In genomic region chr7:97019710-97020109, GRCh38 we compare ENCODE assay signal across 25 cellular contexts. TPM values are rescaled to one million over a fixed set of nuclear protein-coding genes. Genes with fewer than 3 reads are reported as not detected.
"Had no signal": no experiment of that assay in that cellular context is flagged by ENCODE, and none has a peak within 500 bp of the region (broad histone marks: within the 10 kb centered on the region; RNA-seq: fewer than 3 reads in every experiment).

No MANE protein-coding gene starts in this region.

- H3K9me3 Mint-ChIP-seq: activated CD4-positive, alpha-beta memory T cell treated with anti-CD3 and anti-CD28 coated beads, Interleukin-2, amount 10 ng/mL, durations not matched to agents 7 days and 5 days; endodermal cell; natural killer cell treated with Interleukin-12 subunit alpha and Interleukin-12 subunit beta and Interleukin-15 and Interleukin-18, amount 100 ng/mL, for 72 hours had no signal

- H3K4me1 ChIP-seq: foreskin keratinocyte had no signal

- H3K27ac ChIP-seq: body of pancreas, epithelial cell of prostate, foreskin keratinocyte, right atrium auricular region, thyroid gland had no signal

- ATAC-seq: activated CD8-positive, alpha-beta memory T cell treated with anti-CD3 and anti-CD28 coated beads, Interleukin-2, amount 10 ng/mL, durations not matched to agents 7 days and 5 days; body of pancreas; foreskin keratinocyte; left lobe of liver; natural killer cell treated with Interleukin-12 subunit alpha and Interleukin-12 subunit beta and Interleukin-15 and Interleukin-18, amount 100 ng/mL, for 72 hours had no signal

- H3K9me3 ChIP-seq: body of pancreas, right atrium auricular region, thyroid gland had no signal

- DNase-seq: activated CD4-positive, alpha-beta memory T cell treated with anti-CD3 and anti-CD28 coated beads, Interleukin-2, amount 10 ng/mL, durations not matched to agents 7 days and 5 days; activated CD4-positive, alpha-beta T cell treated with anti-CD3 and anti-CD28 coated beads for 48 hours; activated CD4-positive, CD25-positive, alpha-beta regulatory T cell; activated CD8-positive, alpha-beta memory T cell treated with anti-CD3 and anti-CD28 coated beads, Interleukin-2, amount 10 ng/mL, durations not matched to agents 7 days and 5 days; activated naive CD4-positive, alpha-beta T cell; activated naive CD8-positive, alpha-beta T cell treated with anti-CD3 and anti-CD28 coated beads, Interleukin-2, amount 10 ng/mL, durations not matched to agents 7 days and 5 days; amygdala; body of pancreas; endodermal cell; foreskin keratinocyte; glutamatergic neuron; hypothalamus; occipital lobe; stimulated activated CD4-positive, alpha-beta T cell treated with anti-CD3 and anti-CD28 coated beads, Interleukin-2, amount 100 ng/mL, for 24 hours; stimulated activated naive CD4-positive, alpha-beta T cell treated with Interleukin-2 at 50 U/mL for 16 hours; T-helper 9 cell; thyroid gland had no signal

- H3K27ac Mint-ChIP-seq: activated CD4-positive, alpha-beta memory T cell treated with anti-CD3 and anti-CD28 coated beads, Interleukin-2, amount 10 ng/mL, durations not matched to agents 7 days and 5 days; activated CD8-positive, alpha-beta memory T cell treated with anti-CD3 and anti-CD28 coated beads, Interleukin-2, amount 10 ng/mL, durations not matched to agents 7 days and 5 days; endodermal cell; natural killer cell treated with Interleukin-12 subunit alpha and Interleukin-12 subunit beta and Interleukin-15 and Interleukin-18, amount 100 ng/mL, for 72 hours; progenitor cell of endocrine pancreas had no signal

- H3K4me3 Mint-ChIP-seq: activated CD4-positive, alpha-beta memory T cell treated with anti-CD3 and anti-CD28 coated beads, Interleukin-2, amount 10 ng/mL, durations not matched to agents 7 days and 5 days; activated CD8-positive, alpha-beta memory T cell treated with anti-CD3 and anti-CD28 coated beads, Interleukin-2, amount 10 ng/mL, durations not matched to agents 7 days and 5 days; activated naive CD8-positive, alpha-beta T cell treated with anti-CD3 and anti-CD28 coated beads, Interleukin-2, amount 10 ng/mL, durations not matched to agents 7 days and 5 days; natural killer cell treated with Interleukin-12 subunit alpha and Interleukin-12 subunit beta and Interleukin-15 and Interleukin-18, amount 100 ng/mL, for 72 hours had no signal

RNA-seq across cellular contexts. Expression of gene DLX5, which starts 4.9 kb away (rescaled TPM):
- total RNA-seq: activated CD4-positive, alpha-beta memory T cell treated with anti-CD3 and anti-CD28 coated beads, Interleukin-2, amount 10 ng/mL, durations not matched to agents 7 days and 5 days; activated CD8-positive, alpha-beta memory T cell treated with anti-CD3 and anti-CD28 coated beads, Interleukin-2, amount 10 ng/mL, durations not matched to agents 7 days and 5 days; activated naive CD8-positive, alpha-beta T cell treated with anti-CD3 and anti-CD28 coated beads, Interleukin-2, amount 10 ng/mL, durations not matched to agents 7 days and 5 days; body of pancreas; dermis microvascular lymphatic vessel endothelial cell; endodermal cell; left lobe of liver; natural killer cell treated with Interleukin-12 subunit alpha and Interleukin-12 subunit beta and Interleukin-15 and Interleukin-18, amount 100 ng/mL, for 72 hours; right atrium auricular region had no signal

RNA-seq across cellular contexts. Expression of gene DLX6, which starts 14.4 kb away (rescaled TPM):
- total RNA-seq: activated CD4-positive, alpha-beta memory T cell treated with anti-CD3 and anti-CD28 coated beads, Interleukin-2, amount 10 ng/mL, durations not matched to agents 7 days and 5 days; activated CD8-positive, alpha-beta memory T cell treated with anti-CD3 and anti-CD28 coated beads, Interleukin-2, amount 10 ng/mL, durations not matched to agents 7 days and 5 days; activated naive CD8-positive, alpha-beta T cell treated with anti-CD3 and anti-CD28 coated beads, Interleukin-2, amount 10 ng/mL, durations not matched to agents 7 days and 5 days; body of pancreas; dermis microvascular lymphatic vessel endothelial cell; endodermal cell; foreskin keratinocyte; left lobe of liver; lung; natural killer cell treated with Interleukin-12 subunit alpha and Interleukin-12 subunit beta and Interleukin-15 and Interleukin-18, amount 100 ng/mL, for 72 hours; right atrium auricular region; subcutaneous adipose tissue had no signal
